8 cellular contexts compared by ENCODE assay signal in genomic region chr14:77067632-77068514, GRCh38. TPM values are rescaled to one million over a fixed set of nuclear protein-coding genes. Genes with fewer than 3 reads are reported as not detected.
DNase-seq lines count a peak whose midpoint lies in the region; ATAC-seq, FAIRE-seq and TF ChIP-seq lines count a peak whose summit lies in the region.

No MANE protein-coding gene starts in this region.

- CTCF ChIA-PET in K562 (lab: Yijun Ruan, JAX; ENCODE audit: low intra/inter-chr PET ratio), result interaction anchor here (0.6 to 4.9 kb wide), 5 partner anchors 27 to 195 kb away, joined by 3 to 57 read pairs (median 4); no protein-coding TSS in a partner anchor

- peaks cover 0 to 12% of the 10 kb centered on the region in 2 experiments; a peak in 2 of 5 replicates for H3K27me3 ChIP-seq in K562 (ENCODE audit: control insufficient read depth in 2 of 2, insufficient read depth in 2 of 2, low read length in 2 of 2)

- TF ChIP-seq EP300 in K562 (IDR thresholded peaks at IDR 0.05; ENCODE audit: low read length), result no peak

- no peak overlapping the region for H2AFZ ChIP-seq in K562 (ENCODE audit: low read depth, low read length)

- no peak for FAIRE-seq in K562 (lab: Jason Lieb, UNC)

- no TSS peak for BruUV-seq in K562 (replicated peaks; lab: Mats Ljungman, UMichigan)

- in situ Hi-C loops in ACHN (cut with HindIII; ENCODE audit: low pct_ligation_motif_present, low pct_unique_long_range_greater_than_20kb, low sequenced_read_pairs), result no loop called here
- in situ Hi-C loops in K562 (cut with MboI), result loop anchor here (25.0 kb wide), 1 partner anchor 356 kb away; no protein-coding TSS in a partner anchor

- 35% methylated on average over 7 of the region's 11 CpGs for WGBS in K562 (ENCODE audit: insufficient coverage, low coverage, missing lambda C conversion rate)

- no peak overlapping the region for H3K27ac ChIP-seq in K562 (ENCODE audit: extremely low read depth, low read depth, low read length)

- DNase-seq in ACHN, result peak; percentile 63
- DNase-seq in NCI-H1694 treated with DMSO at 0.1 percent for 48 hours (lab: John Stamatoyannopoulos, UW), result peak; percentile 89
- DNase-seq in T-helper 9 cell, result peak; percentile 50
- DNase-seq in K562 (ENCODE audit: extremely low read depth in 1 of 4, low spot score in 3 of 4), result peak; percentile 47 to 61 (median 53)
- DNase-seq in iPS-NIHi11 (ENCODE audit: low spot score), result peak; percentile 87
- peak; percentile 39 to 55 (median 46) for DNase-seq in stimulated activated CD4-positive, alpha-beta T cell treated with anti-CD3 and anti-CD28 coated beads, Interleukin-12 subunit alpha, Interleukin-12 subunit beta, amount 100 ng/mL, for 48 hours (ENCODE audit: low read depth in 2 of 3, low spot score in 1 of 3)

- H4K20me1 ChIP-seq in K562 (replicated peaks; ENCODE audit: control insufficient read depth, insufficient read depth, low read length), result no peaks in the 10 kb centered on the region; the same call in 1 of the 2 replicates

- intact Hi-C loops in K562 (cut with micrococcal nuclease), result no loop called here

- POLR2A ChIA-PET in K562 (lab: Yijun Ruan, JAX), result interaction anchor here (0.6 to 1.0 kb wide), 3 partner anchors 26 to 208 kb away, joined by 3 to 5 read pairs (median 4); no protein-coding TSS in a partner anchor

- no peak for TF ChIP-seq POLR2A in GM18505 (IDR thresholded peaks at IDR 0.05; ENCODE audit: borderline replicate concordance, extremely low read depth, insufficient read depth, insufficient read length)
- no peak for TF ChIP-seq POLR2A in K562 (conservative IDR thresholded peaks at IDR 0.05)

- peaks cover 0 to 8% of the 10 kb centered on the region in 2 experiments; a peak in 3 of 5 replicates for H3K4me1 ChIP-seq in K562 (replicated peaks in 1 of 2; ENCODE audit: control insufficient read depth in 2 of 2, insufficient read depth in 2 of 2, low read length in 2 of 2)

- no peaks in the 10 kb centered on the region for H3K36me3 ChIP-seq in K562 (ENCODE audit: control insufficient read depth, insufficient read depth, low read length)

- H3K4me3 ChIP-seq in K562, result no peak overlapping the region

- ATAC-seq in GM18505 (IDR thresholded peaks at IDR 0.05; ENCODE audit: unreplicated experiment) (peak; percentile 46), K562 (peak; percentile 88), GM19397 (IDR thresholded peaks at IDR 0.05; ENCODE audit: unreplicated experiment) (no peak)

- H3K9me3 ChIP-seq in K562 (replicated peaks; ENCODE audit: control insufficient read depth, insufficient read depth, low read depth, low read length), result no peaks in the 10 kb centered on the region

- peak; percentile 75 to 81 (median 76) for TF ChIP-seq CTCF in K562 (IDR thresholded peaks at IDR 0.05 in 2 of 3, conservative IDR thresholded peaks at IDR 0.05 in 1 of 3; ENCODE audit: insufficient read depth in 2 of 3, low read depth in 1 of 3, low read length in 3 of 3)

- H3K79me2 ChIP-seq in K562 (ENCODE audit: control insufficient read depth, insufficient read depth, low read length), result no peaks in the 10 kb centered on the region

- H3K9me1 ChIP-seq in K562 (ENCODE audit: control insufficient read depth, insufficient read depth, low read length), result no peaks in the 10 kb centered on the region

- TF ChIP-seq RAD21 in K562 (CRISPR knock-in tag; conservative IDR thresholded peaks at IDR 0.05 in 1 of 2, IDR thresholded peaks at IDR 0.05 in 1 of 2), result peak; percentile 74 to 91

- no peak overlapping the region for H3K4me2 ChIP-seq in K562 (ENCODE audit: insufficient read depth, low read length)

- no peak overlapping the region; a peak in 1 of 4 replicates for H3K9ac ChIP-seq in K562 (ENCODE audit: insufficient read depth in 1 of 2, low read depth in 2 of 2, low read length in 2 of 2)

TF ChIP-seq in K562, 482 proteins besides CTCF, POLR2A, EP300 and RAD21 (continues in another document):
- TF ChIP-seq DEAF1 (CRISPR knock-in tag; IDR thresholded peaks at IDR 0.05) (peak; percentile 67), MAX (CRISPR knock-in tag; IDR thresholded peaks at IDR 0.05) (0 out of 2 replicates have a peak, but pooled peaks have one; percentile 23), ARID2 (IDR thresholded peaks at IDR 0.05) (0 out of 2 replicates have a peak, but pooled peaks have one; percentile 38), NFIX (CRISPR knock-in tag; IDR thresholded peaks at IDR 0.05; ENCODE audit: low read depth) (peak; percentile 36; the same call in 1 of the 2 replicates), RB1 (IDR thresholded peaks at IDR 0.05; ENCODE audit: low read depth) (peak; percentile 53; the same call in 1 of the 2 replicates), NFIC (IDR thresholded peaks at IDR 0.05) (peak; percentile 83), PTRF (tag; IDR thresholded peaks at IDR 0.05) (no peak), JUND (IDR thresholded peaks at IDR 0.05; ENCODE audit: borderline replicate concordance, low read depth, low read length) (no peak), JUND (tag; IDR thresholded peaks at IDR 0.05; ENCODE audit: borderline replicate concordance, low read depth, low read length) (no peak)

RNA-seq across cellular contexts. Expression of gene CIPC, which starts 30.2 kb away (rescaled TPM):
- 10.6 and 18.5 TPM in 2 replicates for total RNA-seq in K562 (2011; cell fraction: chromatin; rRNA removed; ENCODE audit: low replicate concordance)
- total RNA-seq in K562 (2011; cell fraction: nucleolus; rRNA removed), result 9.2 and 11.6 TPM in 2 replicates
- total RNA-seq in K562 (2011; cell fraction: nucleoplasm; rRNA removed), result 15.0 and 19.5 TPM in 2 replicates
- total RNA-seq in K562 (2014; rRNA removed) (8.5 and 11.1 TPM in 2 replicates), K562 (2014; rRNA removed; fragmentation: Illumina TruSeq; extraction: Trizol) (11.5 and 12.1 TPM in 2 replicates), K562 (2015; rRNA removed; fragmentation: Illumina TruSeq; extraction: Trizol) (11.1 and 11.9 TPM in 2 replicates), K562 (2021) (10.7 and 14.4 TPM in 2 replicates)
- polyA plus RNA-seq in K562 (2011; rRNA removed) (15.3 and 16.9 TPM in 2 replicates), K562 (2014; fragmentation: Illumina TruSeq; extraction: Trizol) (9.6 and 11.4 TPM in 2 replicates), K562 (2014; fragmentation: Nextera tagmentation; extraction: Ambion mirVana) (1 to 10 TPM; 5.0 to 6.5 TPM), K562 (2014; rRNA removed) (9.0 and 10.8 TPM in 2 replicates)
- polyA plus RNA-seq in K562 (2011; cell fraction: cytosol; rRNA removed), result 9.1 and 10.5 TPM in 2 replicates
- 14.3 and 15.5 TPM in 2 replicates for polyA plus RNA-seq in K562 (2011; cell fraction: nucleus; rRNA removed)
- polyA plus RNA-seq in K562 (2012), result 5.6 and 8.3 TPM in 2 replicates
- polyA minus RNA-seq in K562 (2011; rRNA and poly(A)+ RNA removed), result 13.3 and 14.9 TPM in 2 replicates
- polyA minus RNA-seq in K562 (2011; cell fraction: cytosol; rRNA and poly(A)+ RNA removed), result 5.8 and 11.6 TPM in 2 replicates
- polyA minus RNA-seq in K562 (2011; cell fraction: nucleus; rRNA and poly(A)+ RNA removed), result 7.7 and 8.3 TPM in 2 replicates

RNA-seq across cellular contexts. Expression of gene IRF2BPL, which starts 39.4 kb away (rescaled TPM):
- 1.8 and 3.8 TPM in 2 replicates for total RNA-seq in K562 (2011; cell fraction: chromatin; rRNA removed; ENCODE audit: low replicate concordance)
- 5.5 and 6.5 TPM in 2 replicates for total RNA-seq in K562 (2011; cell fraction: nucleolus; rRNA removed)
- total RNA-seq in K562 (2011; cell fraction: nucleoplasm; rRNA removed), result 2.5 and 3.7 TPM in 2 replicates
- total RNA-seq in K562 (2014; rRNA removed) (14.4 and 18.2 TPM in 2 replicates), K562 (2014; rRNA removed; fragmentation: Illumina TruSeq; extraction: Trizol) (2.4 and 2.5 TPM in 2 replicates), K562 (2015; rRNA removed; fragmentation: Illumina TruSeq; extraction: Trizol) (4.2 and 5.1 TPM in 2 replicates), K562 (2021) (21.6 and 22.1 TPM in 2 replicates)
- polyA plus RNA-seq in K562 (2011; rRNA removed) (1.3 and 2.8 TPM in 2 replicates), K562 (2014; fragmentation: Illumina TruSeq; extraction: Trizol) (2.5 and 3.6 TPM in 2 replicates), K562 (2014; fragmentation: Nextera tagmentation; extraction: Ambion mirVana) (under 1 TPM; 0.52 to 0.75 TPM), K562 (2014; rRNA removed) (6.5 and 6.9 TPM in 2 replicates)
- 1.7 and 4.5 TPM in 2 replicates for polyA plus RNA-seq in K562 (2011; cell fraction: cytosol; rRNA removed)
- 3.2 and 4.7 TPM in 2 replicates for polyA plus RNA-seq in K562 (2011; cell fraction: nucleus; rRNA removed)
- polyA plus RNA-seq in K562 (2012), result 16.8 and 19.2 TPM in 2 replicates
- 2.2 TPM in 2 replicates for polyA minus RNA-seq in K562 (2011; rRNA and poly(A)+ RNA removed)
- polyA minus RNA-seq in K562 (2011; cell fraction: cytosol; rRNA and poly(A)+ RNA removed), result 6.6 and 10.5 TPM in 2 replicates
- polyA minus RNA-seq in K562 (2011; cell fraction: nucleus; rRNA and poly(A)+ RNA removed), result 3.1 and 5.6 TPM in 2 replicates
